In the genomic region with DNA sequence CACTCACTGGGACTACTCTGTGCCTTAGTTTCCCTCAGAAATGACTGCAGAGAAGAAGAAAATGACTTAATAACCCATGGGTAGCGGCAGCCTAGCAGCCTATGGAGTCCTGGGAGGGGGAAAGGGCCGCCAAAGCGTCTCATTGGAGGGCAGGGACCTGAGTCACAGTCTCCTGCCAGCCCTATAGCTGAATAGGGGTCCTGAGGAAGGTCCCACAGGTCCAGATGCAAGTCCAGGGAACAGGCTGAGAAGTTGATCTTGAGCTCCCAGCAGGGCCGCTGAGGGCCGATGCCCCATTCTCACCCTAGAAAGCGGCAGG, we compare ENCODE assay signal across 8 cellular contexts. TPM values are rescaled to one million over a fixed set of nuclear protein-coding genes. Genes with fewer than 3 reads are reported as not detected.
A peak's percentile ranks its signal among the peaks of the same experiment; 100 is the strongest.
DNase-seq lines count a peak whose midpoint lies in the region; ATAC-seq and TF ChIP-seq lines count a peak whose summit lies in the region.

No MANE protein-coding gene starts in this region.

- peaks cover 56% of the 10 kb centered on the region for H3K4me1 Mint-ChIP-seq in activated naive CD8-positive, alpha-beta T cell treated with anti-CD3 and anti-CD28 coated beads, Interleukin-2, amount 10 ng/mL, durations not matched to agents 7 days and 5 days

- peak overlapping the region; percentile 98 for H3K27ac Mint-ChIP-seq in activated naive CD8-positive, alpha-beta T cell treated with anti-CD3 and anti-CD28 coated beads, Interleukin-2, amount 10 ng/mL, durations not matched to agents 7 days and 5 days

- no peaks in the 10 kb centered on the region for H3K27me3 Mint-ChIP-seq in activated naive CD8-positive, alpha-beta T cell treated with anti-CD3 and anti-CD28 coated beads, Interleukin-2, amount 10 ng/mL, durations not matched to agents 7 days and 5 days

- H3K27me3 ChIP-seq in layer of hippocampus (ENCODE audit: control insufficient read depth, insufficient read depth, low read length), result no peaks in the 10 kb centered on the region
- H3K27me3 ChIP-seq in testis, result no peaks in the 10 kb centered on the region

- H3K9me3 ChIP-seq in testis, result no peaks in the 10 kb centered on the region

- TF ChIP-seq POLR2A in testis (IDR thresholded peaks at IDR 0.05), result no peak

- no peak for TF ChIP-seq CTCF in testis (IDR thresholded peaks at IDR 0.05)

- ATAC-seq in activated naive CD8-positive, alpha-beta T cell treated with anti-CD3 and anti-CD28 coated beads, Interleukin-2, amount 10 ng/mL, durations not matched to agents 7 days and 5 days (ENCODE audit: low read depth), result peak; percentile 6
- ATAC-seq in GM19452 (IDR thresholded peaks at IDR 0.05; ENCODE audit: unreplicated experiment), result no peak

- POLR2A ChIA-PET in activated naive CD8-positive, alpha-beta T cell treated with anti-CD3 and anti-CD28 coated beads, Interleukin-2, amount 10 ng/mL, durations not matched to agents 7 days and 5 days (lab: Charles Lee), result interaction anchor here (0.6 to 11.3 kb wide), 11 partner anchors 13 to 1042 kb away, joined by 3 to 428 read pairs (median 6); a partner anchor contains a TSS

- no peaks in the 10 kb centered on the region for H3K9me3 Mint-ChIP-seq in activated naive CD8-positive, alpha-beta T cell treated with anti-CD3 and anti-CD28 coated beads, Interleukin-2, amount 10 ng/mL, durations not matched to agents 7 days and 5 days

- peak overlapping the region; percentile 72 to 78 for H3K4me3 ChIP-seq in testis

- WGBS in testis, 2 donors, result 36 to 39% methylated on average over 6 of the region's 6 CpGs

- peak overlapping the region; percentile 88 for H3K4me3 Mint-ChIP-seq in activated naive CD8-positive, alpha-beta T cell treated with anti-CD3 and anti-CD28 coated beads, Interleukin-2, amount 10 ng/mL, durations not matched to agents 7 days and 5 days

- H3K36me3 Mint-ChIP-seq in activated naive CD8-positive, alpha-beta T cell treated with anti-CD3 and anti-CD28 coated beads, Interleukin-2, amount 10 ng/mL, durations not matched to agents 7 days and 5 days, result peaks cover 26% of the 10 kb centered on the region

- H3K36me3 ChIP-seq in testis (ENCODE audit: low read depth, missing control alignments), result no peaks in the 10 kb centered on the region

- H3K27ac ChIP-seq in layer of hippocampus (ENCODE audit: low read depth, low read length) (peak overlapping the region; percentile 97), testis (peak overlapping the region; percentile 89 to 96)

- peak; percentile 64 for DNase-seq in activated CD4-positive, alpha-beta T cell treated with anti-CD3 and anti-CD28 coated beads for 48 hours
- DNase-seq in activated CD4-positive, alpha-beta T cell treated with anti-CD3 and anti-CD28 coated beads, Interleukin-2, amount 50 U/mL, for 48 hours, result no peak
- no peak for DNase-seq in activated naive CD8-positive, alpha-beta T cell treated with anti-CD3 and anti-CD28 coated beads, Interleukin-2, amount 10 ng/mL, durations not matched to agents 7 days and 5 days
- DNase-seq in testis (no peak), GF-D8 (lab: John Stamatoyannopoulos, UW) (no peak), LoVo (ENCODE audit: low spot score) (no peak)

- peaks cover 60% of the 10 kb centered on the region for H3K4me1 ChIP-seq in testis

- intact Hi-C loops in testis (cut with DNase I; ENCODE audit: low total_unique reads), result no loop called here

RNA-seq across cellular contexts. Expression of a gene that starts 1.4 kb away (rescaled TPM):
- total RNA-seq in activated naive CD8-positive, alpha-beta T cell treated with anti-CD3 and anti-CD28 coated beads, Interleukin-2, amount 10 ng/mL, durations not matched to agents 7 days and 5 days, result 100 to 1,000 TPM; 200 to 215 TPM
- total RNA-seq in testis, result 10 to 100 TPM; 39.9 to 70.0 TPM
- 28.2 TPM for polyA plus RNA-seq in testis (ENCODE audit: insufficient read depth, low read depth, low replicate concordance)

RNA-seq across cellular contexts. Expression of a gene that starts 45.3 kb away (rescaled TPM):
- 10 to 100 TPM; 13.4 to 13.9 TPM for total RNA-seq in activated naive CD8-positive, alpha-beta T cell treated with anti-CD3 and anti-CD28 coated beads, Interleukin-2, amount 10 ng/mL, durations not matched to agents 7 days and 5 days
- 10 to 100 TPM; 25.5 to 32.0 TPM for total RNA-seq in testis
- polyA plus RNA-seq in testis (ENCODE audit: insufficient read depth, low read depth, low replicate concordance), result 21.0 TPM

RNA-seq across cellular contexts. Expression of a gene that starts 59.7 kb away (rescaled TPM):
- total RNA-seq in activated naive CD8-positive, alpha-beta T cell treated with anti-CD3 and anti-CD28 coated beads, Interleukin-2, amount 10 ng/mL, durations not matched to agents 7 days and 5 days, result 1 to 10 TPM in 1 of 2 experiments, under 1 TPM in 1; 0.94 to 1.1 TPM
- 10 to 100 TPM; 24.6 to 30.2 TPM for total RNA-seq in testis
- polyA plus RNA-seq in testis (ENCODE audit: insufficient read depth, low read depth, low replicate concordance), result 13.9 TPM

Comparison
In these comparisons a context has a peak if more than half of its experiments do, and no peak if none do; other contexts are left out.
1. RNA of a gene that starts 59.7 kb away (total RNA-seq): 24.6 to 30.2 TPM in testis; 0.94 to 1.1 TPM in activated naive CD8-positive, alpha-beta T cell treated with anti-CD3 and anti-CD28 coated beads, Interleukin-2, amount 10 ng/mL, durations not matched to agents 7 days and 5 days; every median in the first group is over 10 times any median in the second.